ENCODE assay signal across 11 cellular contexts in the genomic region with DNA sequence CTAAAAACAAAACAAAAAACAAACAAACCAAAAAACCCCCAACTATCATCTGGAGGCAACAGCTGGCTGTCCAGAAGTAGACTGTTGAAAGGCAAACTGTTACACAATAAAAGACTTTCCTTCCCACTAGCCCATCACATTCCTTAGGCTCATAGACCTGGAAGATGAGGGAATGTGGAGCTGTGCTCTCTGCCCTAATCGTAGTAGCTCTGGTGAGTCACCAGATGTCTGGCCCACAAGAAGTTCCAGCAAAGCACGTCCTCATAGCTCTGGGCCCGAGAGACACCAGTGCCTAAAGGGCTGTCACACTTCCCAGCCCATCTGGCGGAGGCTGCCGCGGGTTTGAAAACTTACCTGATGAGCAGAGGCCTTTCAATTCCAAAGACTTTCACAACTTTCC.
A peak's percentile ranks its signal among the peaks of the same experiment; 100 is the strongest.
DNase-seq lines count a peak whose midpoint lies in the region; TF ChIP-seq lines count a peak whose summit lies in the region.
"Had no signal": no experiment of that assay in that cellular context is flagged by ENCODE, and none has a peak within 500 bp of the region (broad histone marks: within the 10 kb centered on the region; RNA-seq: fewer than 3 reads in every experiment).

No MANE protein-coding gene starts in this region.

- no peak for TF ChIP-seq EP300 in tibial nerve (IDR thresholded peaks at IDR 0.05)

- 47 to 49% methylated on average over 6 of the region's 6 CpGs for WGBS in tibial nerve, 2 donors

- peak; percentile 73 for DNase-seq in HK-2 (ENCODE audit: unreplicated experiment)
- peak; percentile 90 for DNase-seq in astrocyte of the hippocampus (ENCODE audit: low read depth, low spot score)
- DNase-seq in hepatic stellate cell (ENCODE audit: low spot score), result peak; percentile 12
- peak; percentile 33 to 36 for DNase-seq in tibial nerve (ENCODE audit: low spot score in 2 of 2)
- no peak for DNase-seq in activated CD4-positive, alpha-beta T cell treated with anti-CD3 and anti-CD28 coated beads for 1 hour
- DNase-seq in NCI-H774 (lab: John Stamatoyannopoulos, UW), result no peak
- no peak for DNase-seq in H7
- DNase-seq: cerebellar nuclear complex; GF-D8; GOT3; NK-92 treated with Interleukin-12 subunit alpha and Interleukin-12 subunit beta, amount 100 ng/mL, for 24 hours had no signal

- H3K27me3 ChIP-seq in tibial nerve (no peaks in the 10 kb centered on the region), H7 (ENCODE audit: control insufficient read depth, insufficient read depth, low read length) (no peaks in the 10 kb centered on the region)

- H3K4me3 ChIP-seq in tibial nerve (no peak overlapping the region), H7 (ENCODE audit: insufficient read depth, low read depth, low read length) (no peak overlapping the region)

- H3K36me3 ChIP-seq in tibial nerve (no peaks in the 10 kb centered on the region), H7 (replicated peaks; ENCODE audit: control insufficient read depth, insufficient read depth, low read length) (no peaks in the 10 kb centered on the region)

- TF ChIP-seq POLR2A in tibial nerve (IDR thresholded peaks at IDR 0.05), result no peak

- no peak for TF ChIP-seq CTCF in tibial nerve (IDR thresholded peaks at IDR 0.05)

- H3K27ac ChIP-seq in tibial nerve, result peak overlapping the region in 2 of 4 donors; percentile 22 to 32

- no peaks in the 10 kb centered on the region for H3K9me3 ChIP-seq in tibial nerve

- peaks cover 0 to 30% (median 6%) of the 10 kb centered on the region in 4 donors for H3K4me1 ChIP-seq in tibial nerve

Comparison
In these comparisons a context has a peak if more than half of its experiments do, and no peak if none do; other contexts are left out.
1. DNase-seq: peak in HK-2 (single experiment), astrocyte of the hippocampus (single experiment), hepatic stellate cell (single experiment) and tibial nerve (2 of 2); none in activated CD4-positive, alpha-beta T cell treated with anti-CD3 and anti-CD28 coated beads for 1 hour (single experiment), NCI-H774 (single experiment) and H7 (single experiment).